In the genomic region with DNA sequence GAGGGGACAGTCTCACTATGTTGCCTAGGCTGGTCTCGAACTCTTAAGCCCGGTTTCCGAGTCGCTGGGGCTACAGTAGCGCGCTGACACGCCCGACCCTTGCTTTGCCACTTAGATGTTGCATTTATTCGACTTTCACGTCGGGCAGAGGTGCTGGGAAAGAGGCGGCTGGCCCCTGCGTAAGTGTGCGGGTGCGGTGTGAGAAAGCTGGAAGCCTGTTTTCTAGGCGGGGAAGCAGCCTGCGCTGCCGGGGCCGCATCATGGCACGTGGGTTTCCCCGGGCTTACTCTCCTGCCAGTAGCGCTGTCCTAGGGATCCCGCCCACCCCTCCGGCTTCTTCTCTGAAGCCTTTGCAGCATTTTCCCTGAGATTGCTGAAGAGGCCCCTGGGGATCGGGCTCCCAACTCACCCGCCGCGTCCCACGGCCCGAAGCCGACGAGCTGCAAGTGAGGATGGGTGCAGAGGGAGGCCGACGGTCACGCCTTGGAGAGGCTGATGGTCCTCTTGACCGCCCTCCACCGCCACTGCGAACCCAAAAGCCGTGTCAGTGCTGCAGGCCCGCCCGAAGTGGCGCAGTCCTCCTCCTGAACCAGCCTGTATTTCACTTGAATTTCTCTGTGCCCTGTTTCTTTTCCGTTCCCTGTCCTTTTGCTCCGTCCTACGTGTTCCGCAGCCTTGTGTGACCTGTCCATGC, we compare ENCODE assay signal across 8 cellular contexts. TPM values are rescaled to one million over a fixed set of nuclear protein-coding genes. Genes with fewer than 3 reads are reported as not detected.
DNase-seq lines count a peak whose midpoint lies in the region; ATAC-seq and TF ChIP-seq lines count a peak whose summit lies in the region.

No MANE protein-coding gene starts in this region.

- H3K36me3 ChIP-seq in DND-41 (ENCODE audit: insufficient read depth, low read length) (no peaks in the 10 kb centered on the region), mesendoderm (ENCODE audit: control insufficient read depth, insufficient read depth, low read length) (no peaks in the 10 kb centered on the region), subcutaneous abdominal adipose tissue (ENCODE audit: control insufficient read depth in 5 of 5, insufficient read depth in 5 of 5, low read length in 5 of 5) (no peaks in the 10 kb centered on the region)

- H4K5ac ChIP-seq in mesendoderm (ENCODE audit: low read length) = no peak overlapping the region

- H3K9me3 ChIP-seq in DND-41 (ENCODE audit: insufficient read depth, low read length, severe bottlenecking) = no peaks in the 10 kb centered on the region
- no peaks in the 10 kb centered on the region for H3K9me3 ChIP-seq in subcutaneous abdominal adipose tissue (ENCODE audit: control insufficient read depth in 5 of 5, low read length in 5 of 5)

- H3K27me3 ChIP-seq in DND-41 (ENCODE audit: insufficient read depth, low read length, poor library complexity) (no peaks in the 10 kb centered on the region), dorsolateral prefrontal cortex (no peaks in the 10 kb centered on the region), mesendoderm (ENCODE audit: insufficient read depth, low read length, poor library complexity) (no peaks in the 10 kb centered on the region), subcutaneous abdominal adipose tissue (ENCODE audit: control insufficient read depth in 5 of 5, insufficient read depth in 4 of 5, low read length in 5 of 5) (no peaks in the 10 kb centered on the region)

- no peaks in the 10 kb centered on the region for H4K20me1 ChIP-seq in DND-41 (ENCODE audit: insufficient read depth, low read length)

- H2BK120ac ChIP-seq in mesendoderm (ENCODE audit: low read depth, low read length) = no peak overlapping the region

- H3K56ac ChIP-seq in mesendoderm (ENCODE audit: low read length) = peak overlapping the region; percentile 59

- no CpG with 5 or more reads among the region's 46 CpGs for WGBS in mesendoderm (ENCODE audit: extremely low coverage, insufficient coverage, low lambda C conversion rate)

- no peak overlapping the region for H2AK5ac ChIP-seq in mesendoderm (ENCODE audit: low read length)

- no peak overlapping the region for H3K4ac ChIP-seq in mesendoderm (ENCODE audit: low read depth, low read length)

- no peak overlapping the region for H2BK15ac ChIP-seq in mesendoderm (replicated peaks; ENCODE audit: low read depth)

- H3K9ac ChIP-seq in DND-41 (ENCODE audit: low read depth, low read length) = peak overlapping the region; percentile 32; the same call in 1 of the 2 replicates
- H3K9ac ChIP-seq in mesendoderm (ENCODE audit: low read length) = peak overlapping the region; percentile 33
- peak overlapping the region in 3 of 5 donors; percentile 0 to 64 (median 25) for H3K9ac ChIP-seq in subcutaneous abdominal adipose tissue (ENCODE audit: low read length in 5 of 5)

- H3K4me3 ChIP-seq in DND-41 (ENCODE audit: low read depth in 1 of 2, low read length in 2 of 2) = peak overlapping the region in 1 of 2 experiments; percentile 25; a peak in 2 of 4 replicates
- peak overlapping the region; percentile 36 to 77 (median 63) for H3K4me3 ChIP-seq in dorsolateral prefrontal cortex
- H3K4me3 ChIP-seq in mesendoderm (ENCODE audit: low read length) = peak overlapping the region; percentile 24
- peak overlapping the region; percentile 65 to 92 (median 70) for H3K4me3 ChIP-seq in subcutaneous abdominal adipose tissue (ENCODE audit: low read depth in 1 of 5, low read length in 5 of 5)

- peak overlapping the region; percentile 82 for H3K4me2 ChIP-seq in DND-41 (ENCODE audit: insufficient read depth, low read length)
- H3K4me2 ChIP-seq in mesendoderm (ENCODE audit: low read length) = peak overlapping the region; percentile 82

- H3K79me1 ChIP-seq in mesendoderm (ENCODE audit: low read length) = no peaks in the 10 kb centered on the region

- peaks cover 42% of the 10 kb centered on the region for H3K4me1 ChIP-seq in DND-41 (ENCODE audit: insufficient read depth, low read length)
- peaks cover 1% of the 10 kb centered on the region for H3K4me1 ChIP-seq in mesendoderm (ENCODE audit: control insufficient read depth, low read depth, low read length)
- peaks cover 8 to 34% (median 27%) of the 10 kb centered on the region in 5 donors for H3K4me1 ChIP-seq in subcutaneous abdominal adipose tissue (ENCODE audit: control insufficient read depth in 5 of 5, insufficient read depth in 5 of 5, low read length in 5 of 5)

- H2BK5ac ChIP-seq in mesendoderm (ENCODE audit: low read length) = no peak overlapping the region

- intact Hi-C loops in dorsolateral prefrontal cortex (cut with DNase I) = no loop called here

- ATAC-seq in DND-41 (ENCODE audit: insufficient read depth, low read depth) = peak; percentile 12; the same call in 1 of the 3 replicates
- ATAC-seq in HG02981 (IDR thresholded peaks at IDR 0.05; ENCODE audit: unreplicated experiment) = peak; percentile 15
- ATAC-seq in GM19023 (IDR thresholded peaks at IDR 0.05; ENCODE audit: unreplicated experiment) = no peak

- no peak overlapping the region for H4K8ac ChIP-seq in mesendoderm (ENCODE audit: low read depth, low read length)

- DNase-seq in DND-41 (peak; percentile 58), T-helper 22 cell (ENCODE audit: low read depth) (peak; percentile 58), dorsolateral prefrontal cortex (peak in 8 of 10 donors; percentile 49 to 68 (median 58)), mesendoderm (peak; percentile 81), NCI-H2196 treated with DMSO at 0.1 percent for 48 hours (lab: John Stamatoyannopoulos, UW; ENCODE audit: unreplicated experiment) (no peak)

- H3K27ac ChIP-seq in DND-41 (ENCODE audit: low read length) = no peak overlapping the region
- H3K27ac ChIP-seq in dorsolateral prefrontal cortex = peak overlapping the region in 58 of 59 donors; percentile 1 to 91 (median 74)
- no peak overlapping the region for H3K27ac ChIP-seq in mesendoderm (ENCODE audit: low read depth, low read length)
- H3K27ac ChIP-seq in subcutaneous abdominal adipose tissue (ENCODE audit: low read depth, low read length) = peak overlapping the region; percentile 62

- H3K79me2 ChIP-seq in DND-41 (ENCODE audit: insufficient read depth, low read length) = no peaks in the 10 kb centered on the region
- H3K79me2 ChIP-seq in mesendoderm (ENCODE audit: control insufficient read depth, insufficient read depth, low read length) = no peaks in the 10 kb centered on the region

- no peak overlapping the region for H3K18ac ChIP-seq in mesendoderm (ENCODE audit: low read length)

- TF ChIP-seq CTCF in DND-41 (IDR thresholded peaks at IDR 0.05; ENCODE audit: borderline replicate concordance, extremely low read depth, low read length, poor library complexity, severe bottlenecking) = no peak
- peak in 3 of 56 donors; percentile 1 to 22 (median 3) for TF ChIP-seq CTCF in dorsolateral prefrontal cortex (IDR thresholded peaks at IDR 0.05 in 54 of 56, conservative IDR thresholded peaks at IDR 0.05 in 2 of 56; ENCODE audit: low read depth in 1 of 56, partially characterized antibody in 56 of 56)

- no peak overlapping the region for H3K23ac ChIP-seq in mesendoderm (ENCODE audit: low read length)

- H2AFZ ChIP-seq in DND-41 (ENCODE audit: low read depth, low read length) = peak overlapping the region; percentile 57

RNA-seq across cellular contexts. Expression of gene TRIM41, which starts 5.8 kb away (rescaled TPM):
- 100 to 1,000 TPM in 1 of 120 experiments, 10 to 100 TPM in 119; 33.1 to 102 (median 48.0) TPM for total RNA-seq in dorsolateral prefrontal cortex
- 15.1 TPM for polyA plus RNA-seq in mesendoderm (2013, experiment 1 of 2)
- 14.4 TPM for polyA plus RNA-seq in mesendoderm (2013, experiment 2 of 2)

RNA-seq across cellular contexts. Expression of gene TRIM7, which starts 12.3 kb away (rescaled TPM):
- 1 to 10 TPM; 1.6 to 8.4 (median 4.0) TPM for total RNA-seq in dorsolateral prefrontal cortex
- 0.04 TPM for polyA plus RNA-seq in mesendoderm (2013, experiment 1 of 2)
- polyA plus RNA-seq in mesendoderm (2013, experiment 2 of 2) = 0.06 TPM

RNA-seq across cellular contexts. Expression of gene RACK1, which starts 26.4 kb away (rescaled TPM):
- total RNA-seq in dorsolateral prefrontal cortex = 100 to 1,000 TPM; 308 to 570 (median 390) TPM
- polyA plus RNA-seq in mesendoderm (2013, experiment 1 of 2) = 3,047 TPM
- 3,083 TPM for polyA plus RNA-seq in mesendoderm (2013, experiment 2 of 2)

RNA-seq across cellular contexts. Expression of gene TRIM52, which starts 43.7 kb away (rescaled TPM):
- 10 to 100 TPM; 19.8 to 50.9 (median 31.6) TPM for total RNA-seq in dorsolateral prefrontal cortex
- polyA plus RNA-seq in mesendoderm (2013, experiment 1 of 2) = 2.8 TPM
- 2.8 TPM for polyA plus RNA-seq in mesendoderm (2013, experiment 2 of 2)

Comparison
In these comparisons a context has a peak if more than half of its experiments do, and no peak if none do; other contexts are left out.
1. H3K27ac ChIP-seq: peak in dorsolateral prefrontal cortex (58 of 59) and subcutaneous abdominal adipose tissue (single experiment); none in DND-41 (single experiment) and mesendoderm (single experiment).
2. Peak in every context shown above with its lines, with median percentiles within 50 percentile points of each other: H3K9ac ChIP-seq.